In genomic region chr17:14942511-14943185, GRCh38 we compare ENCODE assay signal across 23 cellular contexts.
DNase-seq lines count a peak whose midpoint lies in the region; ATAC-seq, FAIRE-seq and TF ChIP-seq lines count a peak whose summit lies in the region.
"Had no signal": no experiment of that assay in that cellular context is flagged by ENCODE, and none has a peak within 500 bp of the region (broad histone marks: within the 10 kb centered on the region; RNA-seq: fewer than 3 reads in every experiment).

No MANE protein-coding gene starts in this region.

- H3K9me3 Mint-ChIP-seq in neural crest cell, result peaks cover 9% of the 10 kb centered on the region
- H3K9me3 Mint-ChIP-seq: activated T-cell treated with anti-CD3 and anti-CD28 coated beads, Interleukin-2, amount 50 U/mL, for 72 hours; T-helper 1 cell treated with Interleukin-12 subunit alpha and Interleukin-12 subunit beta and Interleukin-4 antibody, amounts not matched to agents 30 μg/mL and 1 μg/mL, for 36 hours had no signal

- no peaks in the 10 kb centered on the region for H3K27me3 Mint-ChIP-seq in neural crest cell (ENCODE audit: low read depth)

- TF ChIP-seq POLR2A in gastrocnemius medialis (IDR thresholded peaks at IDR 0.05), result no peak

- H3K9me3 ChIP-seq in gastrocnemius medialis, result no peaks in the 10 kb centered on the region
- H3K9me3 ChIP-seq: colonic mucosa, spleen had no signal

- TF ChIP-seq CTCF in bronchial epithelial cell (IDR thresholded peaks at IDR 0.05; ENCODE audit: insufficient read depth, low read length, severe bottlenecking), result no peak
- TF ChIP-seq CTCF in neural crest cell (conservative IDR thresholded peaks at IDR 0.05), result no peak
- no peak for TF ChIP-seq CTCF in gastrocnemius medialis (IDR thresholded peaks at IDR 0.05 in 4 of 5, conservative IDR thresholded peaks at IDR 0.05 in 1 of 5)

- H3K4me3 Mint-ChIP-seq in neural crest cell, result no peak overlapping the region
- H3K4me3 Mint-ChIP-seq: activated naive CD8-positive, alpha-beta T cell; activated T-cell treated with anti-CD3 and anti-CD28 coated beads, Interleukin-2, amount 50 U/mL, for 72 hours; CD14-positive monocyte; mesothelial cell of epicardium; nephron; T-helper 1 cell treated with Interleukin-12 subunit alpha and Interleukin-12 subunit beta and Interleukin-4 antibody, amounts not matched to agents 30 μg/mL and 1 μg/mL, for 36 hours had no signal

- DNase-seq in Caki2 (ENCODE audit: low read depth), result peak; percentile 6
- DNase-seq in HTR-8/SVneo (ENCODE audit: insufficient read length, low spot score), result peak; percentile 27
- peak; percentile 95 for DNase-seq in bronchial epithelial cell (ENCODE audit: low read depth)
- no peak for DNase-seq in neural crest cell (ENCODE audit: low read depth, low spot score)
- DNase-seq in gastrocnemius medialis, result no peak
- no peak for DNase-seq in NCI-H128 (lab: John Stamatoyannopoulos, UW; ENCODE audit: unreplicated experiment)
- no peak for DNase-seq in KG1 (lab: John Stamatoyannopoulos, UW)
- DNase-seq: activated CD4-positive, CD25-positive, alpha-beta regulatory T cell; activated T-cell treated with anti-CD3 and anti-CD28 coated beads, Interleukin-2, amount 50 U/mL, for 72 hours; colonic mucosa; hypothalamus; NCI-H1436 treated with DMSO at 0.1 percent for 48 hours; NCI-H2171 treated with DMSO at 0.1 percent for 48 hours; NCI-H748 treated with DMSO at 0.1 percent for 48 hours; SIG-M5; spleen; stimulated activated CD4-positive, alpha-beta T cell treated with anti-CD3 and anti-CD28 coated beads, Interleukin-4, amount 100 ng/mL, for 4 hours had no signal

- H3K27ac Mint-ChIP-seq in neural crest cell (ENCODE audit: unreplicated experiment), result peak overlapping the region; percentile 48
- H3K27ac Mint-ChIP-seq: activated naive CD8-positive, alpha-beta T cell; activated T-cell treated with anti-CD3 and anti-CD28 coated beads, Interleukin-2, amount 50 U/mL, for 72 hours; CD14-positive monocyte; mesothelial cell of epicardium; nephron; T-helper 1 cell treated with Interleukin-12 subunit alpha and Interleukin-12 subunit beta and Interleukin-4 antibody, amounts not matched to agents 30 μg/mL and 1 μg/mL, for 36 hours had no signal

- intact Hi-C loops in gastrocnemius medialis (cut with DNase I; ENCODE audit: low total_unique reads), result no loop called here

- H3K27ac ChIP-seq in gastrocnemius medialis, result no peak overlapping the region
- H3K27ac ChIP-seq: colonic mucosa, spleen had no signal

- H3K27me3 ChIP-seq in bronchial epithelial cell (ENCODE audit: control insufficient read depth, insufficient read depth, low read length) (peaks cover 3% of the 10 kb centered on the region), gastrocnemius medialis (no peaks in the 10 kb centered on the region)
- H3K27me3 ChIP-seq: colonic mucosa had no signal

- FAIRE-seq in HTR-8/SVneo (lab: Jason Lieb, UNC), result peak; percentile 88
- FAIRE-seq in bronchial epithelial cell (lab: Jason Lieb, UNC), result peak; percentile 99

- no peak for ATAC-seq in gastrocnemius medialis
- ATAC-seq in GM18498 (IDR thresholded peaks at IDR 0.05; ENCODE audit: unreplicated experiment), result no peak
- ATAC-seq: activated T-cell treated with anti-CD3 and anti-CD28 coated beads, Interleukin-2, amount 50 U/mL, for 72 hours had no signal

- no peaks in the 10 kb centered on the region for H3K4me1 ChIP-seq in gastrocnemius medialis
- H3K4me1 ChIP-seq: colonic mucosa, spleen had no signal

- peaks cover 10% of the 10 kb centered on the region for H3K4me1 Mint-ChIP-seq in neural crest cell
- H3K4me1 Mint-ChIP-seq: CD14-positive monocyte had no signal

- in situ Hi-C loops in Caki2 (cut with HindIII; ENCODE audit: low pct_unique_long_range_greater_than_20kb, low sequenced_read_pairs) (no loop called here), gastrocnemius medialis (cut with MboI; ENCODE audit: low sequenced_read_pairs in 4 of 4) (loop anchor here in 2 of 4 donors (25.0 kb wide), 2 partner anchors 1355 to 1605 kb away; no protein-coding TSS in a partner anchor)

- no peaks in the 10 kb centered on the region for H3K36me3 Mint-ChIP-seq in neural crest cell (ENCODE audit: low read depth)
- H3K36me3 Mint-ChIP-seq: activated naive CD8-positive, alpha-beta T cell; CD14-positive monocyte; mesothelial cell of epicardium had no signal

- H3K36me3 ChIP-seq in bronchial epithelial cell (ENCODE audit: control insufficient read depth, insufficient read depth, low read length) (no peaks in the 10 kb centered on the region), gastrocnemius medialis (no peaks in the 10 kb centered on the region)
- H3K36me3 ChIP-seq: colonic mucosa, spleen had no signal

- no peak overlapping the region for H3K4me3 ChIP-seq in bronchial epithelial cell (ENCODE audit: low read depth, low read length)
- no peak overlapping the region for H3K4me3 ChIP-seq in gastrocnemius medialis
- H3K4me3 ChIP-seq: colonic mucosa, spleen had no signal

Comparison
In these comparisons a context has a peak if more than half of its experiments do, and no peak if none do; other contexts are left out.
1. DNase-seq: peak in Caki2 (single experiment), HTR-8/SVneo (single experiment) and bronchial epithelial cell (single experiment); none in neural crest cell (single experiment), gastrocnemius medialis (0 of 2), NCI-H128 (single experiment) and KG1 (single experiment).